Comparison of ENCODE assay signal across 16 cellular contexts in the genomic region with DNA sequence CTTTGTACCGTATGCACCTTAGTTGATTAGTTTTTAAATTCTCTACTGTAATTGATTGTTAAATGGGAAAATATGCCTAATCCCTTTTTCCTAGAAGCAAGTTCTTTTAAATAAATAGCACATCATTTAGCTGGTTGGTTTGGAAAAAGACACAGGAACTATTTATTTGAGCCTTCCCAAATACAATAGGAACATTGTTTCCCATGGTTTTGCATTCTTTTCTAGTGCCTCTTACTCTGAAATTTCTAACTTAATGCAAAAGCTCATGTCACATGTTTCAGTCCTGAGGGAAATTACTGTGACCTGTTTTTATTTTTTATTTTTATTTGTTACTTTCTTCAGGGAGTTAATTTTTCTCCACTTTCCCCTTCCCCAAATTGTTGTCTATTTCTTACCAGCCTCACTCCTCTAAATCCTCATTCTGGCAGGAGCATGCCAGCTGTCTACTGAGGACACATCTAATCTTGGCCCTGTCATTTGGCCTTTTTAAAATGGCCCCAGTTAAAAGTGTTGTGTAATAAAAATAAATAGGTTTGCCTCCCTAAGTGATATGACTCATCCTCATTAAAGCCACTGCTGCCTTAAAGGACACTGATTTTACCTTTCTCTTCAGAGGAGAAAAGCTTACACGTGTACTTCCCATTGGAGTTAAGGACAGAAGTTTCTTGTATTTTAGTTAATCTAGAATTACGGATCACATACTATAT.
DNase-seq lines count a peak whose midpoint lies in the region; ATAC-seq, FAIRE-seq and TF ChIP-seq lines count a peak whose summit lies in the region.
"Had no signal": no experiment of that assay in that cellular context is flagged by ENCODE, and none has a peak within 500 bp of the region (broad histone marks: within the 10 kb centered on the region; RNA-seq: fewer than 3 reads in every experiment).

No MANE protein-coding gene starts in this region.

- no peak overlapping the region for H3K4me3 Mint-ChIP-seq in astrocyte (ENCODE audit: unreplicated experiment)
- H3K4me3 Mint-ChIP-seq in activated naive CD8-positive, alpha-beta T cell treated with anti-CD3 and anti-CD28 coated beads, Interleukin-2, amount 50 U/mL, for 24 hours, result no peak overlapping the region
- H3K4me3 Mint-ChIP-seq: activated CD4-positive, alpha-beta memory T cell treated with anti-CD3 and anti-CD28 coated beads, Interleukin-2, amount 10 ng/mL, durations not matched to agents 7 days and 5 days; activated naive CD8-positive, alpha-beta T cell; activated T-cell treated with anti-CD3 and anti-CD28 coated beads, Interleukin-2, amount 50 U/mL, for 4 hours had no signal

- WGBS in mesodermal cell (ENCODE audit: insufficient coverage in 2 of 2), 2 experiments, result no CpG with 5 or more reads among the region's 3 CpGs

- no peak for TF ChIP-seq CTCF in astrocyte (IDR thresholded peaks at IDR 0.05; ENCODE audit: insufficient read depth, low read depth, low read length)

- H3K79me2 ChIP-seq in astrocyte (ENCODE audit: insufficient read depth, low read length), result no peaks in the 10 kb centered on the region

- H3K9me3 Mint-ChIP-seq in astrocyte (ENCODE audit: unreplicated experiment), result no peaks in the 10 kb centered on the region
- H3K9me3 Mint-ChIP-seq in activated naive CD8-positive, alpha-beta T cell treated with anti-CD3 and anti-CD28 coated beads, Interleukin-2, amount 50 U/mL, for 24 hours, result peaks cover 8% of the 10 kb centered on the region
- H3K9me3 Mint-ChIP-seq: activated CD4-positive, alpha-beta memory T cell treated with anti-CD3 and anti-CD28 coated beads, Interleukin-2, amount 10 ng/mL, durations not matched to agents 7 days and 5 days; activated T-cell treated with anti-CD3 and anti-CD28 coated beads, Interleukin-2, amount 50 U/mL, for 4 hours had no signal

- no peak overlapping the region for H3K4me3 ChIP-seq in astrocyte (ENCODE audit: insufficient read depth, low read depth, low read length)
- H3K4me3 ChIP-seq in mesodermal cell (ENCODE audit: extremely low read depth, insufficient read depth, low read length, poor library complexity, severe bottlenecking), result no peak overlapping the region
- H3K4me3 ChIP-seq: cardiac muscle cell, right lobe of liver had no signal

- H3K27ac Mint-ChIP-seq in astrocyte (ENCODE audit: unreplicated experiment), result no peak overlapping the region
- H3K27ac Mint-ChIP-seq in activated naive CD8-positive, alpha-beta T cell treated with anti-CD3 and anti-CD28 coated beads, Interleukin-2, amount 50 U/mL, for 24 hours, result no peak overlapping the region
- H3K27ac Mint-ChIP-seq: activated CD4-positive, alpha-beta memory T cell treated with anti-CD3 and anti-CD28 coated beads, Interleukin-2, amount 10 ng/mL, durations not matched to agents 7 days and 5 days; activated naive CD8-positive, alpha-beta T cell had no signal

- no peaks in the 10 kb centered on the region for H4K20me1 ChIP-seq in astrocyte (ENCODE audit: insufficient read depth, low read length)

- no peak overlapping the region for H2AFZ ChIP-seq in astrocyte (ENCODE audit: low read depth, low read length)

- H3K4me1 ChIP-seq in astrocyte (ENCODE audit: insufficient read depth, low read length), result peaks cover 2% of the 10 kb centered on the region
- H3K4me1 ChIP-seq in mesodermal cell (ENCODE audit: control insufficient read depth, insufficient read depth, low read length, poor library complexity, severe bottlenecking), result peaks cover 5% of the 10 kb centered on the region
- H3K4me1 ChIP-seq: right lobe of liver had no signal

- H3K4me2 ChIP-seq in astrocyte (ENCODE audit: low read length), result no peak overlapping the region

- no peaks in the 10 kb centered on the region for H3K27me3 ChIP-seq in astrocyte (ENCODE audit: insufficient read depth, low read length)
- H3K27me3 ChIP-seq: cardiac muscle cell, right lobe of liver had no signal

- H3K27me3 Mint-ChIP-seq in astrocyte (ENCODE audit: low read depth, unreplicated experiment), result no peaks in the 10 kb centered on the region
- H3K27me3 Mint-ChIP-seq in activated naive CD8-positive, alpha-beta T cell treated with anti-CD3 and anti-CD28 coated beads, Interleukin-2, amount 50 U/mL, for 24 hours, result no peaks in the 10 kb centered on the region
- H3K27me3 Mint-ChIP-seq: activated CD4-positive, alpha-beta memory T cell treated with anti-CD3 and anti-CD28 coated beads, Interleukin-2, amount 10 ng/mL, durations not matched to agents 7 days and 5 days; activated naive CD8-positive, alpha-beta T cell had no signal

- no peak overlapping the region for H3K9ac ChIP-seq in astrocyte (ENCODE audit: low read length)

- H3K27ac ChIP-seq in astrocyte (ENCODE audit: low read depth, low read length), result no peak overlapping the region
- peak overlapping the region; percentile 50 for H3K27ac ChIP-seq in mesodermal cell (ENCODE audit: low read depth, low read length, severe bottlenecking)
- H3K27ac ChIP-seq: cardiac muscle cell, right lobe of liver, VCaP had no signal

- H3K36me3 ChIP-seq in astrocyte (ENCODE audit: insufficient read depth, low read length) (no peaks in the 10 kb centered on the region), mesodermal cell (ENCODE audit: control insufficient read depth, insufficient read depth, low read length) (no peaks in the 10 kb centered on the region)
- H3K36me3 ChIP-seq: cardiac muscle cell, right lobe of liver had no signal

- peaks cover 1% of the 10 kb centered on the region for H3K4me1 Mint-ChIP-seq in astrocyte (ENCODE audit: low read depth, unreplicated experiment)
- H3K4me1 Mint-ChIP-seq in activated naive CD8-positive, alpha-beta T cell treated with anti-CD3 and anti-CD28 coated beads, Interleukin-2, amount 50 U/mL, for 24 hours, result no peaks in the 10 kb centered on the region
- H3K4me1 Mint-ChIP-seq: activated CD4-positive, alpha-beta memory T cell treated with anti-CD3 and anti-CD28 coated beads, Interleukin-2, amount 10 ng/mL, durations not matched to agents 7 days and 5 days had no signal

- DNase-seq in A172 (ENCODE audit: low spot score) (peak; percentile 57), H4 (ENCODE audit: low spot score) (peak; percentile 72), astrocyte (ENCODE audit: low read depth) (peak; percentile 10), HT-29 (ENCODE audit: low spot score) (no peak), Kasumi-1 (lab: John Stamatoyannopoulos, UW) (no peak)
- no peak for DNase-seq in activated naive CD8-positive, alpha-beta T cell treated with anti-CD3 and anti-CD28 coated beads, Interleukin-2, amount 50 U/mL, for 24 hours
- DNase-seq: activated CD4-positive, alpha-beta memory T cell treated with anti-CD3 and anti-CD28 coated beads, Interleukin-2, amount 10 ng/mL, durations not matched to agents 7 days and 5 days; activated T-cell treated with anti-CD3 and anti-CD28 coated beads, Interleukin-2, amount 50 U/mL, for 4 hours; NCI-H2029 treated with DMSO at 0.1 percent for 48 hours; right lobe of liver; T-helper 1 cell had no signal

- no peak for FAIRE-seq in astrocyte (lab: Jason Lieb, UNC)

- H3K9me3 ChIP-seq in astrocyte (ENCODE audit: insufficient read depth, low read depth, low read length), result no peaks in the 10 kb centered on the region
- H3K9me3 ChIP-seq in mesodermal cell (ENCODE audit: control insufficient read depth, low read length), result no peaks in the 10 kb centered on the region
- H3K9me3 ChIP-seq: right lobe of liver had no signal

- no peaks in the 10 kb centered on the region for H3K36me3 Mint-ChIP-seq in astrocyte (ENCODE audit: low read depth, unreplicated experiment)
- no peaks in the 10 kb centered on the region for H3K36me3 Mint-ChIP-seq in activated naive CD8-positive, alpha-beta T cell treated with anti-CD3 and anti-CD28 coated beads, Interleukin-2, amount 50 U/mL, for 24 hours (ENCODE audit: low read depth)
- H3K36me3 Mint-ChIP-seq: activated naive CD8-positive, alpha-beta T cell had no signal

- ATAC-seq in activated naive CD8-positive, alpha-beta T cell treated with anti-CD3 and anti-CD28 coated beads, Interleukin-2, amount 50 U/mL, for 24 hours, result no peak
- ATAC-seq in GM18502 (IDR thresholded peaks at IDR 0.05; ENCODE audit: poor library complexity, unreplicated experiment), result no peak
- ATAC-seq: activated T-cell treated with anti-CD3 and anti-CD28 coated beads, Interleukin-2, amount 50 U/mL, for 4 hours; right lobe of liver had no signal

Comparison
In these comparisons a context has a peak if more than half of its experiments do, and no peak if none do; other contexts are left out.
1. DNase-seq: peak in A172 (single experiment), H4 (single experiment) and astrocyte (single experiment); none in HT-29 (single experiment), activated naive CD8-positive, alpha-beta T cell treated with anti-CD3 and anti-CD28 coated beads, Interleukin-2, amount 50 U/mL, for 24 hours (single experiment) and Kasumi-1 (0 of 2).